ENCODE assay signal across 1 cellular context in genomic region chr6:158043586-158044524, GRCh38.
TF ChIP-seq lines count a peak whose summit lies in the region.

No MANE protein-coding gene starts in this region.

TF ChIP-seq in HepG2, 621 proteins besides CTCF, POLR2A, EP300 and RAD21 (continued from another document and continues in another):
- TF ChIP-seq, protein P1, sequence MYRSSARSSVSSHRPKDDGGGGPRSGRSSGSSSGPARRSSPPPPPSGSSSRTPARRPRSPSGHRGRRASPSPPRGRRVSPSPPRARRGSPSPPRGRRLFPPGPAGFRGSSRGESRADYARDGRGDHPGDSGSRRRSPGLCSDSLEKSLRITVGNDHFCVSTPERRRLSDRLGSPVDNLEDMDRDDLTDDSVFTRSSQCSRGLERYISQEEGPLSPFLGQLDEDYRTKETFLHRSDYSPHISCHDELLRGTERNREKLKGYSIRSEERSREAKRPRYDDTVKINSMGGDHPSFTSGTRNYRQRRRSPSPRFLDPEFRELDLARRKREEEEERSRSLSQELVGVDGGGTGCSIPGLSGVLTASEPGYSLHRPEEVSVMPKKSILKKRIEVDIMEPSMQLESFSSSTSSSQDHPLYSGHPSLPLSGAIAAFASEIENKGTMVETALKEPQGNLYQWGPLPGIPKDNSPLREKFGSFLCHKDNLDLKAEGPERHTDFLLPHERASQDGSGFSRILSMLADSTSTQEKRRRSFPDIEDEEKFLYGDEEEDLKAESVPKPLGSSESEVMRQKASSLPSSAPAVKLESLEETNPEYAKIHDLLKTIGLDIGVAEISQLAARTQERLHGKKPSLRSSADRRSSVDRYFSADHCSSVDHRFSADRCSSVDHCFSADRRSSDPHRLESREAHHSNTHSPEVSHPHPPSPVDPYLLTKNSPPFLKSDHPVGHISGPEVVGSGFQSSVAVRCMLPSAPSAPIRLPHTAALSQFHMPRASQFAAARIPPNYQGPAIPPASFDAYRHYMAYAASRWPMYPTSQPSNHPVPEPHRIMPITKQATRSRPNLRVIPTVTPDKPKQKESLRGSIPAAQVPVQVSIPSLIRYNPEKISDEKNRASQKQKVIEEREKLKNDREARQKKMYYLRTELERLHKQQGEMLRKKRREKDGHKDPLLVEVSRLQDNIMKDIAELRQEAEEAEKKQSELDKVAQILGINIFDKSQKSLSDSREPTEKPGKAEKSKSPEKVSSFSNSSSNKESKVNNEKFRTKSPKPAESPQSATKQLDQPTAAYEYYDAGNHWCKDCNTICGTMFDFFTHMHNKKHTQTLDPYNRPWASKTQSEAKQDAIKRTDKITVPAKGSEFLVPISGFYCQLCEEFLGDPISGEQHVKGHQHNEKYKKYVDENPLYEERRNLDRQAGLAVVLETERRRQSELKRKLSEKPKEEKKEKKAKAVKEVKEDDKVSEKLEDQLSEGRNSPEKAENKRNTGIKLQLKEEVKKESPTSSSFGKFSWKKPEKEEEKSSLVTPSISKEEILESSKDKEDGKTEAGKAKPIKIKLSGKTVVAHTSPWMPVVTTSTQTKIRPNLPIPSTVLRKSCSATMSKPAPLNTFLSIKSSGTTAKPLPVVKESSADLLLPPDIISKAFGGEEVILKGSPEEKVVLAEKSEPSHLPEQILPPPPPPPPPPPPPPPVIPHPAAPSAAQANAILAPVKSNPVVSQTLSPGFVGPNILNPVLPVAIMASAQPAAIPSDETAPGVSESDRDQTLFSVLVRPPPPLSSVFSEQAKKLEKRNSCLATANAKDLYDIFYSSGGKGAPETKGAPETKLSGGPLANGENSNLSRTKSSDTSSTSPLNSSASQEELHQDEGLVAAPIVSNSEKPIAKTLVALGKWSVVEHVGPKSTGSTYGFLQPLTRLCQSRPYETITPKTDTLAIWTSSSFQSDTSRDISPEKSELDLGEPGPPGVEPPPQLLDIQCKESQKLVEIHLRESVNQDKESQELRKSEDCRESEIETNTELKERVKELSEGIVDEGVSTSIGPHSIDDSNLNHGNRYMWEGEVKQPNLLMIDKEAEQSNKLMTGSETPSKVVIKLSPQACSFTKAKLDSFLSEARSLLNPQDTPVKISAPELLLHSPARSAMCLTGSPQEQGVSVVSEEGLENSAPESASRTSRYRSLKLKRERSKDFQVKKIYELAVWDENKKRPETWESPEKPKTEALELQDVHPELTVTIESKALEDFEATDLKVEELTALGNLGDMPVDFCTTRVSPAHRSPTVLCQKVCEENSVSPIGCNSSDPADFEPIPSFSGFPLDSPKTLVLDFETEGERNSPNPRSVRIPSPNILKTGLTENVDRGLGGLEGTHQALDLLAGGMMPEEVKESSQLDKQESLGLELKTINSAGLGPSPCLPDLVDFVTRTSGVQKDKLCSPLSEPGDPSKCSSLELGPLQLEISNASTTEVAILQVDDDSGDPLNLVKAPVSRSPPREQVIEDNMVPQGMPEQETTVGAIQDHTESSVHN (CRISPR knock-in tag; IDR thresholded peaks at IDR 0.05), result no peak
- TF ChIP-seq ZBTB7A (CRISPR knock-in tag; IDR thresholded peaks at IDR 0.05) (no peak), ZNF691 (CRISPR knock-in tag; IDR thresholded peaks at IDR 0.05; ENCODE audit: borderline replicate concordance, low read depth) (no peak), ZNF18 (CRISPR knock-in tag; IDR thresholded peaks at IDR 0.05; ENCODE audit: insufficient replicate concordance) (no peak), ZNF788 (CRISPR knock-in tag; IDR thresholded peaks at IDR 0.05; ENCODE audit: borderline replicate concordance) (peak; percentile 36; the same call in 1 of the 2 replicates), FIP1L1 (IDR thresholded peaks at IDR 0.05; ENCODE audit: borderline replicate concordance, insufficient read depth, low read depth, low read length) (no peak), KLF6 (CRISPR knock-in tag; IDR thresholded peaks at IDR 0.05) (no peak), GATAD2A (CRISPR knock-in tag; IDR thresholded peaks at IDR 0.05) (0 out of 2 replicates have a peak, but pooled peaks have one; percentile 33), ARNT (IDR thresholded peaks at IDR 0.05) (no peak), TERF1 (CRISPR knock-in tag; IDR thresholded peaks at IDR 0.05) (no peak), ZNF138 (CRISPR knock-in tag; IDR thresholded peaks at IDR 0.05; ENCODE audit: low read depth) (no peak), MLLT10 (CRISPR knock-in tag; IDR thresholded peaks at IDR 0.05) (no peak), THAP8 (CRISPR knock-in tag; IDR thresholded peaks at IDR 0.05; ENCODE audit: borderline replicate concordance) (no peak), MBNL3 (CRISPR knock-in tag; conservative IDR thresholded peaks at IDR 0.05) (no peak), MTF1 (CRISPR knock-in tag; IDR thresholded peaks at IDR 0.05) (no peak), ARID2 (CRISPR knock-in tag; IDR thresholded peaks at IDR 0.05; ENCODE audit: borderline replicate concordance) (no peak), SAP130 (CRISPR knock-in tag; IDR thresholded peaks at IDR 0.05; ENCODE audit: low read depth) (peak; percentile 48; the same call in 1 of the 2 replicates), ZNF234 (CRISPR knock-in tag; conservative IDR thresholded peaks at IDR 0.05) (no peak), SIX1 (CRISPR knock-in tag; IDR thresholded peaks at IDR 0.05; ENCODE audit: borderline replicate concordance) (no peak), CREB3 (CRISPR knock-in tag; IDR thresholded peaks at IDR 0.05) (no peak), ZNF333 (CRISPR knock-in tag; IDR thresholded peaks at IDR 0.05; ENCODE audit: borderline replicate concordance) (0 out of 2 replicates have a peak, but pooled peaks have one; percentile 68), SP2 (CRISPR knock-in tag; IDR thresholded peaks at IDR 0.05) (no peak), ZNF660 (CRISPR knock-in tag; IDR thresholded peaks at IDR 0.05; ENCODE audit: borderline replicate concordance, low read depth) (no peak), U2AF2 (IDR thresholded peaks at IDR 0.05; ENCODE audit: low read depth, low read length) (no peak), NR3C1 (CRISPR knock-in tag; IDR thresholded peaks at IDR 0.05) (no peak), TOPORS (CRISPR knock-in tag; IDR thresholded peaks at IDR 0.05) (no peak), ELF3 (CRISPR knock-in tag; IDR thresholded peaks at IDR 0.05) (no peak), PAXIP1 (CRISPR knock-in tag; conservative IDR thresholded peaks at IDR 0.05) (no peak), ASH2L (IDR thresholded peaks at IDR 0.05; ENCODE audit: insufficient read length, low read depth, low read length) (no peak), RFXANK (CRISPR knock-in tag; IDR thresholded peaks at IDR 0.05) (no peak), ZNF468 (CRISPR knock-in tag; IDR thresholded peaks at IDR 0.05) (no peak)
- TF ChIP-seq, protein P2, sequence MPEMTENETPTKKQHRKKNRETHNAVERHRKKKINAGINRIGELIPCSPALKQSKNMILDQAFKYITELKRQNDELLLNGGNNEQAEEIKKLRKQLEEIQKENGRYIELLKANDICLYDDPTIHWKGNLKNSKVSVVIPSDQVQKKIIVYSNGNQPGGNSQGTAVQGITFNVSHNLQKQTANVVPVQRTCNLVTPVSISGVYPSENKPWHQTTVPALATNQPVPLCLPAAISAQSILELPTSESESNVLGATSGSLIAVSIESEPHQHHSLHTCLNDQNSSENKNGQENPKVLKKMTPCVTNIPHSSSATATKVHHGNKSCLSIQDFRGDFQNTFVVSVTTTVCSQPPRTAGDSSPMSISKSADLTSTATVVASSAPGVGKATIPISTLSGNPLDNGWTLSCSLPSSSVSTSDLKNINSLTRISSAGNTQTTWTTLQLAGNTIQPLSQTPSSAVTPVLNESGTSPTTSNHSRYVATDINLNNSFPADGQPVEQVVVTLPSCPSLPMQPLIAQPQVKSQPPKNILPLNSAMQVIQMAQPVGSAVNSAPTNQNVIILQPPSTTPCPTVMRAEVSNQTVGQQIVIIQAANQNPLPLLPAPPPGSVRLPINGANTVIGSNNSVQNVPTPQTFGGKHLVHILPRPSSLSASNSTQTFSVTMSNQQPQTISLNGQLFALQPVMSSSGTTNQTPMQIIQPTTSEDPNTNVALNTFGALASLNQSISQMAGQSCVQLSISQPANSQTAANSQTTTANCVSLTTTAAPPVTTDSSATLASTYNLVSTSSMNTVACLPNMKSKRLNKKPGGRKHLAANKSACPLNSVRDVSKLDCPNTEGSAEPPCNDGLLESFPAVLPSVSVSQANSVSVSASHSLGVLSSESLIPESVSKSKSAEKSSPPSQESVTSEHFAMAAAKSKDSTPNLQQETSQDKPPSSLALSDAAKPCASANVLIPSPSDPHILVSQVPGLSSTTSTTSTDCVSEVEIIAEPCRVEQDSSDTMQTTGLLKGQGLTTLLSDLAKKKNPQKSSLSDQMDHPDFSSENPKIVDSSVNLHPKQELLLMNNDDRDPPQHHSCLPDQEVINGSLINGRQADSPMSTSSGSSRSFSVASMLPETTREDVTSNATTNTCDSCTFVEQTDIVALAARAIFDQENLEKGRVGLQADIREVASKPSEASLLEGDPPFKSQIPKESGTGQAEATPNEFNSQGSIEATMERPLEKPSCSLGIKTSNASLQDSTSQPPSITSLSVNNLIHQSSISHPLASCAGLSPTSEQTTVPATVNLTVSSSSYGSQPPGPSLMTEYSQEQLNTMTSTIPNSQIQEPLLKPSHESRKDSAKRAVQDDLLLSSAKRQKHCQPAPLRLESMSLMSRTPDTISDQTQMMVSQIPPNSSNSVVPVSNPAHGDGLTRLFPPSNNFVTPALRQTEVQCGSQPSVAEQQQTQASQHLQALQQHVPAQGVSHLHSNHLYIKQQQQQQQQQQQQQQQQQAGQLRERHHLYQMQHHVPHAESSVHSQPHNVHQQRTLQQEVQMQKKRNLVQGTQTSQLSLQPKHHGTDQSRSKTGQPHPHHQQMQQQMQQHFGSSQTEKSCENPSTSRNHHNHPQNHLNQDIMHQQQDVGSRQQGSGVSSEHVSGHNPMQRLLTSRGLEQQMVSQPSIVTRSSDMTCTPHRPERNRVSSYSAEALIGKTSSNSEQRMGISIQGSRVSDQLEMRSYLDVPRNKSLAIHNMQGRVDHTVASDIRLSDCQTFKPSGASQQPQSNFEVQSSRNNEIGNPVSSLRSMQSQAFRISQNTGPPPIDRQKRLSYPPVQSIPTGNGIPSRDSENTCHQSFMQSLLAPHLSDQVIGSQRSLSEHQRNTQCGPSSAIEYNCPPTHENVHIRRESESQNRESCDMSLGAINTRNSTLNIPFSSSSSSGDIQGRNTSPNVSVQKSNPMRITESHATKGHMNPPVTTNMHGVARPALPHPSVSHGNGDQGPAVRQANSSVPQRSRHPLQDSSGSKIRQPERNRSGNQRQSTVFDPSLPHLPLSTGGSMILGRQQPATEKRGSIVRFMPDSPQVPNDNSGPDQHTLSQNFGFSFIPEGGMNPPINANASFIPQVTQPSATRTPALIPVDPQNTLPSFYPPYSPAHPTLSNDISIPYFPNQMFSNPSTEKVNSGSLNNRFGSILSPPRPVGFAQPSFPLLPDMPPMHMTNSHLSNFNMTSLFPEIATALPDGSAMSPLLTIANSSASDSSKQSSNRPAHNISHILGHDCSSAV (CRISPR knock-in tag; IDR thresholded peaks at IDR 0.05; ENCODE audit: borderline replicate concordance), result no peak
